8 cellular contexts compared by ENCODE assay signal in genomic region chr12:45987339-45987726, GRCh38. TPM values are rescaled to one million over a fixed set of nuclear protein-coding genes. Genes with fewer than 3 reads are reported as not detected.
DNase-seq lines count a peak whose midpoint lies in the region; ATAC-seq and TF ChIP-seq lines count a peak whose summit lies in the region.

No MANE protein-coding gene starts in this region.

- no peak overlapping the region for H3K56ac ChIP-seq in H9 (ENCODE audit: insufficient read length, low read depth, low read length)

- POLR2A ChIA-PET in CD8-positive, alpha-beta T cell (lab: Charles Lee) = no interaction called here
- POLR2A ChIA-PET in activated naive CD8-positive, alpha-beta T cell treated with anti-CD3 and anti-CD28 coated beads, Interleukin-2, amount 10 ng/mL, durations not matched to agents 7 days and 5 days (lab: Charles Lee) = no interaction called here

- no peak overlapping the region for H3K23ac ChIP-seq in H9 (ENCODE audit: insufficient read length, low read depth, low read length)

- no peak for ATAC-seq in CD8-positive, alpha-beta T cell
- no peak for ATAC-seq in activated naive CD8-positive, alpha-beta T cell treated with anti-CD3 and anti-CD28 coated beads, Interleukin-2, amount 10 ng/mL, durations not matched to agents 7 days and 5 days (ENCODE audit: low read depth)
- ATAC-seq in natural killer cell (no peak), HG02642 (IDR thresholded peaks at IDR 0.05; ENCODE audit: poor library complexity, unreplicated experiment) (no peak), HG02678 (IDR thresholded peaks at IDR 0.05; ENCODE audit: unreplicated experiment) (no peak)

- H2BK120ac ChIP-seq in H9 (ENCODE audit: low read depth, low read length, poor library complexity, severe bottlenecking) = no peak overlapping the region

- no peaks in the 10 kb centered on the region for H3K9me3 ChIP-seq in CD8-positive, alpha-beta T cell (ENCODE audit: low read length)
- H3K9me3 ChIP-seq in H9 (ENCODE audit: control insufficient read depth, low read depth, low read length) = no peaks in the 10 kb centered on the region

- H3K27me3 ChIP-seq in CD8-positive, alpha-beta T cell (ENCODE audit: insufficient read depth, low read length) = no peaks in the 10 kb centered on the region
- no peaks in the 10 kb centered on the region for H3K27me3 ChIP-seq in H9 (ENCODE audit: insufficient read depth, low read length)

- no peaks in the 10 kb centered on the region for H3K36me3 ChIP-seq in CD8-positive, alpha-beta T cell (ENCODE audit: insufficient read depth, low read length)

- no peak overlapping the region for H2BK5ac ChIP-seq in H9 (ENCODE audit: insufficient read length, low read length)

- no peak overlapping the region for H3K14ac ChIP-seq in H9 (ENCODE audit: insufficient read depth, low read length)

- CTCF ChIA-PET in CD8-positive, alpha-beta T cell (lab: Charles Lee) = no interaction called here

- no peak overlapping the region for H4K8ac ChIP-seq in H9 (replicated peaks; ENCODE audit: insufficient read length, low read depth, low read length)

- peaks cover 60% of the 10 kb centered on the region for H3K36me3 Mint-ChIP-seq in CD8-positive, alpha-beta T cell
- peaks cover 19 to 30% (median 21%) of the 10 kb centered on the region in 3 experiments for H3K36me3 Mint-ChIP-seq in H9 (ENCODE audit: insufficient read depth in 1 of 3, low read depth in 3 of 3)
- peaks cover 43% of the 10 kb centered on the region for H3K36me3 Mint-ChIP-seq in activated naive CD8-positive, alpha-beta T cell treated with anti-CD3 and anti-CD28 coated beads, Interleukin-2, amount 10 ng/mL, durations not matched to agents 7 days and 5 days
- no peaks in the 10 kb centered on the region for H3K36me3 Mint-ChIP-seq in natural killer cell

- no peak overlapping the region for H4K5ac ChIP-seq in H9 (ENCODE audit: insufficient read length, low read depth, low read length)

- H2BK12ac ChIP-seq in H9 (ENCODE audit: insufficient read length, low read depth, low read length) = no peak overlapping the region

- DNase-seq in CD8-positive, alpha-beta T cell = no peak
- DNase-seq in H9 (no peak), natural killer cell (no peak), superior temporal gyrus (ENCODE audit: extremely low spot score) (no peak), HUDEP-2 (lab: John Stamatoyannopoulos, UW; ENCODE audit: unreplicated experiment in 76 of 76) (no peak)
- no peak for DNase-seq in activated naive CD8-positive, alpha-beta T cell treated with anti-CD3 and anti-CD28 coated beads, Interleukin-2, amount 10 ng/mL, durations not matched to agents 7 days and 5 days

- peaks cover 82% of the 10 kb centered on the region for H3K4me1 Mint-ChIP-seq in CD8-positive, alpha-beta T cell (ENCODE audit: low read depth)
- H3K4me1 Mint-ChIP-seq in H9 (peaks cover 33 to 39% of the 10 kb centered on the region in 2 experiments), natural killer cell (peaks cover 82 to 84% of the 10 kb centered on the region in 2 donors)
- peaks cover 58% of the 10 kb centered on the region for H3K4me1 Mint-ChIP-seq in activated naive CD8-positive, alpha-beta T cell treated with anti-CD3 and anti-CD28 coated beads, Interleukin-2, amount 10 ng/mL, durations not matched to agents 7 days and 5 days

- peaks cover 11% of the 10 kb centered on the region; the same call in 1 of the 2 replicates for H3K79me2 ChIP-seq in H9 (ENCODE audit: insufficient read depth, low read length)

- no peak overlapping the region for H2AFZ ChIP-seq in H9 (ENCODE audit: low read length)

- no peak overlapping the region for H4K91ac ChIP-seq in H9 (ENCODE audit: insufficient read length, low read depth, low read length)

- WGBS in H9 (ENCODE audit: extremely low coverage, insufficient read length, low lambda C conversion rate) = no CpG with 5 or more reads among the region's 3 CpGs

- H3K4me3 Mint-ChIP-seq in CD8-positive, alpha-beta T cell = peak overlapping the region; percentile 49
- H3K4me3 Mint-ChIP-seq in H9 = peak overlapping the region; percentile 3 to 10; a peak in 2 of 5 replicates
- H3K4me3 Mint-ChIP-seq in activated naive CD8-positive, alpha-beta T cell treated with anti-CD3 and anti-CD28 coated beads, Interleukin-2, amount 10 ng/mL, durations not matched to agents 7 days and 5 days = peak overlapping the region; percentile 98
- H3K4me3 Mint-ChIP-seq in natural killer cell = peak overlapping the region; percentile 35

- H2BK15ac ChIP-seq in H9 (ENCODE audit: low read depth, low read length) = no peak overlapping the region

- no peaks in the 10 kb centered on the region for H4K20me1 ChIP-seq in H9 (ENCODE audit: control insufficient read depth, insufficient read depth, insufficient read length)

- no peak overlapping the region for H3K4ac ChIP-seq in H9 (ENCODE audit: low read depth, low read length)

- no peak overlapping the region for H3K27ac ChIP-seq in CD8-positive, alpha-beta T cell (ENCODE audit: low read depth, low read length)
- no peak overlapping the region for H3K27ac ChIP-seq in H9 (ENCODE audit: insufficient read length, low read depth, low read length)

- H3K27ac Mint-ChIP-seq in CD8-positive, alpha-beta T cell = peak overlapping the region; percentile 38
- H3K27ac Mint-ChIP-seq in H9 = no peak overlapping the region; a peak in 1 of 7 replicates
- no peak overlapping the region for H3K27ac Mint-ChIP-seq in activated naive CD8-positive, alpha-beta T cell treated with anti-CD3 and anti-CD28 coated beads, Interleukin-2, amount 10 ng/mL, durations not matched to agents 7 days and 5 days
- peak overlapping the region; percentile 98 for H3K27ac Mint-ChIP-seq in natural killer cell

- no peak overlapping the region for H3K4me2 ChIP-seq in H9 (ENCODE audit: insufficient read depth, insufficient read length, low read length)

- no peak overlapping the region for H2BK20ac ChIP-seq in H9 (ENCODE audit: low read depth, low read length, poor library complexity, severe bottlenecking)

- no peak overlapping the region for H3K4me3 ChIP-seq in CD8-positive, alpha-beta T cell (ENCODE audit: low read depth, low read length)

- no peak for TF ChIP-seq CTCF in CD8-positive, alpha-beta T cell (IDR thresholded peaks at IDR 0.05)
- TF ChIP-seq CTCF in H9 (conservative IDR thresholded peaks at IDR 0.05) (no peak), natural killer cell (IDR thresholded peaks at IDR 0.05) (no peak)

- H2AK5ac ChIP-seq in H9 (ENCODE audit: insufficient read length, low read length) = no peak overlapping the region

- intact Hi-C loops in CD8-positive, alpha-beta T cell (cut with DNase I, micrococcal nuclease) = loop anchor here in 1 of 2 experiments (10.0 kb wide), 1 partner anchor 1407 kb away; no protein-coding TSS in a partner anchor
- intact Hi-C loops in natural killer cell (cut with micrococcal nuclease) = no loop called here

- H3K4me1 ChIP-seq in CD8-positive, alpha-beta T cell (ENCODE audit: insufficient read depth, low read length) = peaks cover 72% of the 10 kb centered on the region
- no peaks in the 10 kb centered on the region; the same call in 1 of the 2 replicates for H3K4me1 ChIP-seq in H9 (ENCODE audit: insufficient read depth, low read length)

- no peaks in the 10 kb centered on the region for H3K9me3 Mint-ChIP-seq in CD8-positive, alpha-beta T cell
- H3K9me3 Mint-ChIP-seq in H9 (peaks cover 10 to 11% of the 10 kb centered on the region in 2 experiments; a peak in 4 of 5 replicates), natural killer cell (no peaks in the 10 kb centered on the region)
- H3K9me3 Mint-ChIP-seq in activated naive CD8-positive, alpha-beta T cell treated with anti-CD3 and anti-CD28 coated beads, Interleukin-2, amount 10 ng/mL, durations not matched to agents 7 days and 5 days = peaks cover 2% of the 10 kb centered on the region

- no peak overlapping the region for H3K18ac ChIP-seq in H9 (ENCODE audit: insufficient read length, low read depth, low read length)

- H3K23me2 ChIP-seq in H9 (ENCODE audit: insufficient read length, low read depth, low read length, poor library complexity, severe bottlenecking) = peaks cover 11% of the 10 kb centered on the region

- H3T11ph ChIP-seq in H9 (ENCODE audit: low read length) = no peak overlapping the region

- no peak overlapping the region for H3K9ac ChIP-seq in H9 (ENCODE audit: extremely low read depth, insufficient read length, low read length)

- H3K79me1 ChIP-seq in H9 (ENCODE audit: insufficient read depth, low read depth, low read length, poor library complexity, severe bottlenecking) = peaks cover 7% of the 10 kb centered on the region

- H3K27me3 Mint-ChIP-seq in CD8-positive, alpha-beta T cell (ENCODE audit: low read depth) = no peaks in the 10 kb centered on the region
- H3K27me3 Mint-ChIP-seq in H9 (ENCODE audit: low read depth) (peaks cover 2% of the 10 kb centered on the region; the same call in 1 of the 2 replicates), natural killer cell (ENCODE audit: low read depth in 2 of 2) (peaks cover 0 to 2% of the 10 kb centered on the region in 2 donors)
- H3K27me3 Mint-ChIP-seq in activated naive CD8-positive, alpha-beta T cell treated with anti-CD3 and anti-CD28 coated beads, Interleukin-2, amount 10 ng/mL, durations not matched to agents 7 days and 5 days = no peaks in the 10 kb centered on the region

RNA-seq across cellular contexts. Expression of gene SCAF11, which starts 3.0 kb away (rescaled TPM):
- total RNA-seq in CD8-positive, alpha-beta T cell = 100 to 1,000 TPM; 204 to 218 TPM
- total RNA-seq in H9 (2021) (85.0 and 90.8 TPM in 2 replicates), natural killer cell (100 to 1,000 TPM; 208 to 232 (median 220) TPM)
- 100 to 1,000 TPM; 157 to 161 TPM for total RNA-seq in activated naive CD8-positive, alpha-beta T cell treated with anti-CD3 and anti-CD28 coated beads, Interleukin-2, amount 10 ng/mL, durations not matched to agents 7 days and 5 days

Comparison
In these comparisons a context has a peak if more than half of its experiments do, and no peak if none do; other contexts are left out.
1. H3K27ac Mint-ChIP-seq: peak in CD8-positive, alpha-beta T cell (single experiment) and natural killer cell (2 of 2); none in H9 (0 of 3) and activated naive CD8-positive, alpha-beta T cell treated with anti-CD3 and anti-CD28 coated beads, Interleukin-2, amount 10 ng/mL, durations not matched to agents 7 days and 5 days (single experiment).
2. H3K4me3 Mint-ChIP-seq: peak in every context shown above with its lines; median percentile 98 in activated naive CD8-positive, alpha-beta T cell treated with anti-CD3 and anti-CD28 coated beads, Interleukin-2, amount 10 ng/mL, durations not matched to agents 7 days and 5 days; 49 in CD8-positive, alpha-beta T cell; 35 in natural killer cell; 6 in H9.